9 cellular contexts compared by ENCODE assay signal in the genomic region with DNA sequence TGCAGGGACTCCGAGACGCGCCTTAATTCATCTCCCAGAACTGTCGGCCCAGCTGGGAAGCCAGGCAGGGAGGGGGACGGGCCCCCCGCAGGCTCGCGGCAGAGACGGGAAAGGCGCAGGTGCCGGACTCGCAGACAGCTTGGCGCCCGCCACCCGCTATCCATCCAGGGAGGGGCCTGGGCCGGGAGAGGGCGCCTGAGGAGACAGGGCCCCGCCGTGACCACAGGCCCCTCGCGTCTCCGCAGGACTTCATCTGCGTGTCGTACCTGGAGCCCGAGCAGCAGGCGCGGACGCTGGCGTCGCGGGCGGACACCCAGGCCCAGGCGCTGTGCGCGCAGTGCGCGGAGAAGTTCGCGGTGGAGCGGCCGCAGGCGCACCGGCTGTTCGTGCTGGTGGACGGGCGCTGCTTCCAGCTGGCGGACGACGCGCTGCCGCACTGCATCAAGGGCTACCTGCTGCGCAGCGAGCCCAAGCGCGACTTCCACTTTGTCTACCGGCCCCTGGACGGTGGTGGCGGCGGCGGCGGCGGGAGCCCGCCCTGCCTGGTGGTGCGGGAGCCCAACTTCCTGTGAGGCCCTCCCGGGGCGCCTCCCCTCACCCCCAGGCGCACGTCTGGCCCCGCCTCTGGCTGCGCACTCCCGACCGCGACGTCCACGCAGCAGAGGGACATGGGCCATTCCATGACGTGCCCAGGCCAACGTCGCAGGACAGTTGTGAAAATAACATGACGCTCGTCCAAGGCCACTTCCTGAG.
DNase-seq lines count a peak whose midpoint lies in the region; ATAC-seq and TF ChIP-seq lines count a peak whose summit lies in the region.
"Had no signal": no experiment of that assay in that cellular context is flagged by ENCODE, and none has a peak within 500 bp of the region (broad histone marks: within the 10 kb centered on the region; RNA-seq: fewer than 3 reads in every experiment).

No MANE protein-coding gene starts in this region.

- H3K27me3 ChIP-seq in lower lobe of right lung (ENCODE audit: low read depth) (no peaks in the 10 kb centered on the region), uterus (no peaks in the 10 kb centered on the region)

- TF ChIP-seq POLR2A in uterus (IDR thresholded peaks at IDR 0.05) = no peak

- DNase-seq in NCI-H82 (lab: John Stamatoyannopoulos, UW) = peak; percentile 68
- DNase-seq in NCI-H82 treated with DMSO at 0.1 percent for 48 hours (lab: John Stamatoyannopoulos, UW; ENCODE audit: unreplicated experiment) = no peak
- no peak for DNase-seq in coronary artery (ENCODE audit: low spot score)
- peak; percentile 64 for DNase-seq in lower lobe of right lung
- DNase-seq in uterus = no peak
- DNase-seq in activated CD4-positive, alpha-beta T cell treated with anti-CD3 and anti-CD28 coated beads for 4 hours = no peak
- DNase-seq: T-helper 2 cell had no signal

- H3K36me3 ChIP-seq in lower lobe of right lung (peaks cover 57% of the 10 kb centered on the region), uterus (no peaks in the 10 kb centered on the region)

- TF ChIP-seq CTCF in coronary artery (IDR thresholded peaks at IDR 0.05) = no peak
- TF ChIP-seq CTCF in lower lobe of right lung (IDR thresholded peaks at IDR 0.05) = no peak
- no peak for TF ChIP-seq CTCF in uterus (IDR thresholded peaks at IDR 0.05)

- H3K27ac ChIP-seq in coronary artery = no peak overlapping the region
- H3K27ac ChIP-seq in lower lobe of right lung = peak overlapping the region; percentile 58
- H3K27ac ChIP-seq in uterus = no peak overlapping the region

- no peaks in the 10 kb centered on the region for H3K9me3 ChIP-seq in lower lobe of right lung
- H3K9me3 ChIP-seq in uterus = no peaks in the 10 kb centered on the region

- H3K4me1 ChIP-seq in lower lobe of right lung (peaks cover 22% of the 10 kb centered on the region), uterus (peaks cover 0 to 11% of the 10 kb centered on the region in 2 donors)

- ATAC-seq in lower lobe of right lung = peak; percentile 64 to 65
- no peak for ATAC-seq in GM21423 (IDR thresholded peaks at IDR 0.05; ENCODE audit: unreplicated experiment)
- no peak for ATAC-seq in GM18517 (IDR thresholded peaks at IDR 0.05; ENCODE audit: unreplicated experiment)

- intact Hi-C loops in lower lobe of right lung (cut with DNase I) = no loop called here
- intact Hi-C loops in uterus (cut with DNase I; ENCODE audit: low total_unique reads) = no loop called here

- H3K4me3 ChIP-seq in coronary artery (peak overlapping the region; percentile 65), lower lobe of right lung (peak overlapping the region; percentile 54), uterus (peak overlapping the region; percentile 11 to 25)

Comparison
In these comparisons a context has a peak if more than half of its experiments do, and no peak if none do; other contexts are left out.
1. DNase-seq: peak in NCI-H82 (single experiment) and lower lobe of right lung (single experiment); none in NCI-H82 treated with DMSO at 0.1 percent for 48 hours (single experiment), coronary artery (single experiment), uterus (0 of 2) and activated CD4-positive, alpha-beta T cell treated with anti-CD3 and anti-CD28 coated beads for 4 hours (0 of 2).
2. ATAC-seq: peak in lower lobe of right lung (2 of 2); none in GM21423 (single experiment) and GM18517 (single experiment).
3. Peak in every context shown above with its lines, with median percentiles within 50 percentile points of each other: H3K4me3 ChIP-seq.